ENCODE assay signal across 1 cellular context in genomic region chr3:159785276-159785675, GRCh38.
A peak's percentile ranks its signal among the peaks of the same experiment; 100 is the strongest.
TF ChIP-seq lines count a peak whose summit lies in the region.

No MANE protein-coding gene starts in this region.

TF ChIP-seq in HepG2, 621 proteins besides CTCF, POLR2A, EP300 and RAD21 (continues in another document):
- TF ChIP-seq ZBED4 (CRISPR knock-in tag; IDR thresholded peaks at IDR 0.05; ENCODE audit: borderline replicate concordance) = no peak
- peak; percentile 57; the same call in 1 of the 2 replicates for TF ChIP-seq PAXIP1 (CRISPR knock-in tag; conservative IDR thresholded peaks at IDR 0.05)
- peak; percentile 73 for TF ChIP-seq FOXP4 (CRISPR knock-in tag; IDR thresholded peaks at IDR 0.05)
- TF ChIP-seq SIX1 (CRISPR knock-in tag; IDR thresholded peaks at IDR 0.05; ENCODE audit: borderline replicate concordance) = peak; percentile 78; the same call in 1 of the 2 replicates
- 0 out of 2 replicates have a peak, but pooled peaks have one; percentile 26 for TF ChIP-seq NFYB (CRISPR knock-in tag; IDR thresholded peaks at IDR 0.05)
- 0 out of 2 replicates have a peak, but pooled peaks have one; percentile 30 for TF ChIP-seq FOXA1 (IDR thresholded peaks at IDR 0.05)
- peak; percentile 88 for TF ChIP-seq FOXA1 (CRISPR knock-in tag; IDR thresholded peaks at IDR 0.05)
- TF ChIP-seq FOXA3 (CRISPR knock-in tag; IDR thresholded peaks at IDR 0.05) = peak; percentile 89
- TF ChIP-seq ELF3 (CRISPR knock-in tag; IDR thresholded peaks at IDR 0.05) = peak; percentile 44; the same call in 1 of the 2 replicates
- peak; percentile 83 for TF ChIP-seq ZBTB20 (CRISPR knock-in tag; IDR thresholded peaks at IDR 0.05; ENCODE audit: borderline replicate concordance, low read depth)
- 0 out of 2 replicates have a peak, but pooled peaks have one; percentile 39 for TF ChIP-seq RERE (CRISPR knock-in tag; IDR thresholded peaks at IDR 0.05; ENCODE audit: low read depth)
- no peak for TF ChIP-seq ZNF383 (CRISPR knock-in tag; IDR thresholded peaks at IDR 0.05; ENCODE audit: borderline replicate concordance)
- TF ChIP-seq CREM (IDR thresholded peaks at IDR 0.05) = peak; percentile 60; the same call in 1 of the 2 replicates
- no peak for TF ChIP-seq CREM (CRISPR knock-in tag; IDR thresholded peaks at IDR 0.05)
- no peak for TF ChIP-seq ZNF20 (CRISPR knock-in tag; IDR thresholded peaks at IDR 0.05)
- TF ChIP-seq ZNF326 (CRISPR knock-in tag; IDR thresholded peaks at IDR 0.05; ENCODE audit: borderline replicate concordance) = no peak
- TF ChIP-seq ETV5 (CRISPR knock-in tag; IDR thresholded peaks at IDR 0.05; ENCODE audit: borderline replicate concordance) = no peak
- no peak for TF ChIP-seq SOX13 (IDR thresholded peaks at IDR 0.05)
- peak in 1 of 2 experiments; percentile 62; a peak in 2 of 4 replicates for TF ChIP-seq SOX13 (CRISPR knock-in tag; conservative IDR thresholded peaks at IDR 0.05 in 1 of 2, IDR thresholded peaks at IDR 0.05 in 1 of 2)
- TF ChIP-seq ZNF350 (CRISPR knock-in tag; IDR thresholded peaks at IDR 0.05; ENCODE audit: borderline replicate concordance, low read depth) = no peak
- no peak for TF ChIP-seq ZNF451 (CRISPR knock-in tag; IDR thresholded peaks at IDR 0.05)
- TF ChIP-seq KAT8 (CRISPR knock-in tag; IDR thresholded peaks at IDR 0.05) = peak; percentile 41; the same call in 1 of the 2 replicates
- TF ChIP-seq CREB1 (IDR thresholded peaks at IDR 0.05) = no peak
- TF ChIP-seq CREB1 (CRISPR knock-in tag; IDR thresholded peaks at IDR 0.05) = peak; percentile 65; the same call in 1 of the 2 replicates
- 0 out of 4 replicates have a peak, but pooled peaks of 1 of the 2 experiments have one; percentile 24 for TF ChIP-seq ATF4 (CRISPR knock-in tag; IDR thresholded peaks at IDR 0.05)
- peak; percentile 19; the same call in 1 of the 2 replicates for TF ChIP-seq AHDC1 (CRISPR knock-in tag; IDR thresholded peaks at IDR 0.05; ENCODE audit: borderline replicate concordance)
- 0 out of 2 replicates have a peak, but pooled peaks have one; percentile 53 for TF ChIP-seq ISL2 (CRISPR knock-in tag; IDR thresholded peaks at IDR 0.05)
- TF ChIP-seq ARID2 (CRISPR knock-in tag; IDR thresholded peaks at IDR 0.05; ENCODE audit: borderline replicate concordance) = no peak
- no peak for TF ChIP-seq ZNF556 (CRISPR knock-in tag; IDR thresholded peaks at IDR 0.05; ENCODE audit: borderline replicate concordance)
- peak; percentile 59 for TF ChIP-seq NCOA2 (CRISPR knock-in tag; IDR thresholded peaks at IDR 0.05)
- TF ChIP-seq PPARG (CRISPR knock-in tag; conservative IDR thresholded peaks at IDR 0.05) = peak; percentile 50; the same call in 1 of the 2 replicates
- 0 out of 2 replicates have a peak, but pooled peaks have one; percentile 35 for TF ChIP-seq TBX2 (CRISPR knock-in tag; IDR thresholded peaks at IDR 0.05; ENCODE audit: borderline replicate concordance)
- peak; percentile 77 for TF ChIP-seq GATAD2A (CRISPR knock-in tag; IDR thresholded peaks at IDR 0.05)
- TF ChIP-seq ATF2 (CRISPR knock-in tag; IDR thresholded peaks at IDR 0.05) = peak; percentile 18; the same call in 1 of the 2 replicates
- no peak for TF ChIP-seq ZNF180 (CRISPR knock-in tag; IDR thresholded peaks at IDR 0.05; ENCODE audit: borderline replicate concordance, low read depth)
